ENCODE assay signal across 9 cellular contexts in genomic region chr9:118222375-118222774, GRCh38.
A peak's percentile ranks its signal among the peaks of the same experiment; 100 is the strongest.
DNase-seq lines count a peak whose midpoint lies in the region; ATAC-seq and TF ChIP-seq lines count a peak whose summit lies in the region.
"Had no signal": no experiment of that assay in that cellular context is flagged by ENCODE, and none has a peak within 500 bp of the region (broad histone marks: within the 10 kb centered on the region; RNA-seq: fewer than 3 reads in every experiment).

No MANE protein-coding gene starts in this region.

- no CpG with 5 or more reads among the region's 3 CpGs for WGBS in H9 (ENCODE audit: extremely low coverage, insufficient read length, low lambda C conversion rate)
- WGBS in hepatocyte (ENCODE audit: low lambda C conversion rate, missing lambda C conversion rate) = 67% methylated on average over 3 of the region's 3 CpGs

- H2AFZ ChIP-seq in H9 (ENCODE audit: low read length) (no peak overlapping the region), hepatocyte (no peak overlapping the region)

- no peak overlapping the region for H4K8ac ChIP-seq in H9 (replicated peaks; ENCODE audit: insufficient read length, low read depth, low read length)

- no peak overlapping the region for H3K23ac ChIP-seq in H9 (ENCODE audit: insufficient read length, low read depth, low read length)

- H3K4me1 ChIP-seq in H9 (ENCODE audit: insufficient read depth, low read length) (no peaks in the 10 kb centered on the region), hepatocyte (ENCODE audit: insufficient read depth) (no peaks in the 10 kb centered on the region)

- H3K14ac ChIP-seq in H9 (ENCODE audit: insufficient read depth, low read length) = no peak overlapping the region

- H3K36me3 ChIP-seq in hepatocyte (replicated peaks; ENCODE audit: insufficient read depth, low read depth) = no peaks in the 10 kb centered on the region

- CTCF ChIA-PET in T-cell (lab: Charles Lee) = interaction anchor here in 1 of 2 donors (0.6 kb wide), 1 partner anchor 9 kb away, joined by 4 read pairs; no protein-coding TSS in a partner anchor

- no peak overlapping the region for H3K4ac ChIP-seq in H9 (ENCODE audit: low read depth, low read length)

- H3K4me3 ChIP-seq in hepatocyte = no peak overlapping the region

- H3K79me1 ChIP-seq in H9 (ENCODE audit: insufficient read depth, low read depth, low read length, poor library complexity, severe bottlenecking) = no peaks in the 10 kb centered on the region

- no peak overlapping the region for H3K9ac ChIP-seq in H9 (ENCODE audit: extremely low read depth, insufficient read length, low read length)

- H4K20me1 ChIP-seq in H9 (ENCODE audit: control insufficient read depth, insufficient read depth, insufficient read length) (no peaks in the 10 kb centered on the region), hepatocyte (ENCODE audit: insufficient read depth, poor library complexity, severe bottlenecking) (no peaks in the 10 kb centered on the region)

- no peak for ATAC-seq in T-cell (replicated peaks in 1 of 4)

- no peaks in the 10 kb centered on the region for H3K27me3 ChIP-seq in H9 (ENCODE audit: insufficient read depth, low read length)
- no peaks in the 10 kb centered on the region for H3K27me3 ChIP-seq in hepatocyte

- H2BK12ac ChIP-seq in H9 (ENCODE audit: insufficient read length, low read depth, low read length) = no peak overlapping the region

- H3K27ac ChIP-seq in H9 (ENCODE audit: insufficient read length, low read depth, low read length) = no peak overlapping the region
- no peak overlapping the region for H3K27ac ChIP-seq in hepatocyte

- no peak overlapping the region for H4K5ac ChIP-seq in H9 (ENCODE audit: insufficient read length, low read depth, low read length)

- H3K4me1 Mint-ChIP-seq in H9 (0 out of 4 replicates have a peak, but pooled peaks cover 0 to 3% of the 10 kb centered on the region in 2 experiments), T-cell (no peaks in the 10 kb centered on the region)

- no peak overlapping the region for H2AK5ac ChIP-seq in H9 (ENCODE audit: insufficient read length, low read length)

- H3K9me3 ChIP-seq in H9 (ENCODE audit: control insufficient read depth, low read depth, low read length) (no peaks in the 10 kb centered on the region), hepatocyte (ENCODE audit: low read depth) (no peaks in the 10 kb centered on the region)

- no peaks in the 10 kb centered on the region for H3K36me3 Mint-ChIP-seq in H9 (ENCODE audit: insufficient read depth in 1 of 3, low read depth in 3 of 3)
- H3K36me3 Mint-ChIP-seq in T-cell = no peaks in the 10 kb centered on the region

- no peak overlapping the region for H3K18ac ChIP-seq in H9 (ENCODE audit: insufficient read length, low read depth, low read length)

- DNase-seq in H9 = peak; percentile 48
- peak; percentile 5 to 38 for DNase-seq in NCI-H446 (lab: John Stamatoyannopoulos, UW)
- peak; percentile 20 for DNase-seq in hepatocyte (ENCODE audit: low spot score)
- DNase-seq in retina = peak; percentile 36
- no peak for DNase-seq in SIG-M5 treated with dmso at 0.1 percent for 504 hours (lab: John Stamatoyannopoulos, UW; ENCODE audit: unreplicated experiment)
- no peak for DNase-seq in T-cell
- DNase-seq in activated T-cell treated with anti-CD3 and anti-CD28 coated beads for 4 hours = no peak
- DNase-seq: NCI-H2107, RPMI8226 had no signal

- H2BK15ac ChIP-seq in H9 (ENCODE audit: low read depth, low read length) = no peak overlapping the region

- H2BK120ac ChIP-seq in H9 (ENCODE audit: low read depth, low read length, poor library complexity, severe bottlenecking) = no peak overlapping the region

- peak; percentile 53 for TF ChIP-seq CTCF in H9 (conservative IDR thresholded peaks at IDR 0.05)
- no peak for TF ChIP-seq CTCF in hepatocyte (IDR thresholded peaks at IDR 0.05; ENCODE audit: poor library complexity)

- H3T11ph ChIP-seq in H9 (ENCODE audit: low read length) = no peak overlapping the region

- no peaks in the 10 kb centered on the region; a peak in 2 of 5 replicates for H3K9me3 Mint-ChIP-seq in H9
- peaks cover 0 to 4% (median 0%) of the 10 kb centered on the region in 3 donors for H3K9me3 Mint-ChIP-seq in T-cell

- H3K56ac ChIP-seq in H9 (ENCODE audit: insufficient read length, low read depth, low read length) = no peak overlapping the region

- H4K91ac ChIP-seq in H9 (ENCODE audit: insufficient read length, low read depth, low read length) = no peak overlapping the region

- no peak overlapping the region for H3K27ac Mint-ChIP-seq in H9
- no peak overlapping the region for H3K27ac Mint-ChIP-seq in T-cell

- H3K4me3 Mint-ChIP-seq in H9 = no peak overlapping the region
- no peak overlapping the region for H3K4me3 Mint-ChIP-seq in T-cell

- POLR2A ChIA-PET in T-cell (lab: Charles Lee) = no interaction called here

- no peaks in the 10 kb centered on the region for H3K23me2 ChIP-seq in H9 (ENCODE audit: insufficient read length, low read depth, low read length, poor library complexity, severe bottlenecking)

- no peak overlapping the region for H2BK20ac ChIP-seq in H9 (ENCODE audit: low read depth, low read length, poor library complexity, severe bottlenecking)

- no peaks in the 10 kb centered on the region for H3K9me2 ChIP-seq in hepatocyte (replicated peaks; ENCODE audit: insufficient read depth)

- H3K79me2 ChIP-seq in H9 (ENCODE audit: insufficient read depth, low read length) (no peaks in the 10 kb centered on the region), hepatocyte (no peaks in the 10 kb centered on the region)

- H3K4me2 ChIP-seq in H9 (ENCODE audit: insufficient read depth, insufficient read length, low read length) (no peak overlapping the region), hepatocyte (no peak overlapping the region)

- H3K27me3 Mint-ChIP-seq in H9 (ENCODE audit: low read depth) (no peaks in the 10 kb centered on the region), T-cell (no peaks in the 10 kb centered on the region)

- no peak overlapping the region for H2BK5ac ChIP-seq in H9 (ENCODE audit: insufficient read length, low read length)

Comparison
In these comparisons a context has a peak if more than half of its experiments do, and no peak if none do; other contexts are left out.
1. DNase-seq: peak in H9 (single experiment), NCI-H446 (2 of 2), hepatocyte (single experiment) and retina (single experiment); none in SIG-M5 treated with dmso at 0.1 percent for 504 hours (single experiment), T-cell (0 of 34) and activated T-cell treated with anti-CD3 and anti-CD28 coated beads for 4 hours (single experiment).